In the genomic region with DNA sequence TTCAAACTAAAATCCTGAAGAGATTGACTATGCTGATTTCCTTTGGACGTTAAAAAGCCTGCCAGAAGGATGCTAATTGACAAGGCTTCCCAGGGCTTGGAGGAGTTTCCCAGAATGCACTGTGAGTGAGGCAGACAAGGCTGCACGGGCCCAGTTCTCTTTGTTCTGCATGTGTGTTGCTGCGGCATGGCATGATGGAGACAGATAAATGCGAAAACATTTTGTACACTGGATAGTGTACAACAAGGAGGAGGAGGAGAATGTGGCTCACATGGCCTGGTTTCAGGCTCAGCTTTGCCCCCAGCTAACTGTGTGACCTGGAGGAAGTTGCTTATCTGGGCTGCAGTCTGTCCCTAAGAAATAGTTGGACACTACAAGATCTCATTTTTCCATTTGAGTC, we compare ENCODE assay signal across 14 cellular contexts.
"Had no signal": no experiment of that assay in that cellular context is flagged by ENCODE, and none has a peak within 500 bp of the region (broad histone marks: within the 10 kb centered on the region; RNA-seq: fewer than 3 reads in every experiment).

No MANE protein-coding gene starts in this region.

- H3K36me3 ChIP-seq: brain microvascular endothelial cell, esophagus muscularis mucosa, uterus had no signal

- DNase-seq: activated CD4-positive, alpha-beta memory T cell treated with anti-CD3 and anti-CD28 coated beads for 36 hours; activated CD4-positive, alpha-beta T cell treated with anti-CD3 and anti-CD28 coated beads for 1 hour; activated effector memory CD4-positive, alpha-beta T cell treated with anti-CD3 and anti-CD28 coated beads, Interleukin-2, amount 50 U/mL, for 16 hours; activated T-cell treated with anti-CD3 and anti-CD28 coated beads, Interleukin-2, amount 50 U/mL, for 4 hours; amniotic stem cell; brain microvascular endothelial cell; mucosa of descending colon; naive thymus-derived CD8-positive, alpha-beta T cell; small intestine; T-helper 17 cell; uterus had no signal

- H3K4me3 Mint-ChIP-seq: activated CD4-positive, alpha-beta memory T cell treated with anti-CD3 and anti-CD28 coated beads for 36 hours; activated T-cell treated with anti-CD3 and anti-CD28 coated beads, Interleukin-2, amount 50 U/mL, for 4 hours; naive thymus-derived CD8-positive, alpha-beta T cell; T-helper 17 cell had no signal

- H3K27me3 ChIP-seq: brain microvascular endothelial cell, esophagus muscularis mucosa, uterus had no signal

- H3K9me3 Mint-ChIP-seq: activated CD4-positive, alpha-beta memory T cell treated with anti-CD3 and anti-CD28 coated beads for 36 hours; activated naive CD4-positive, alpha-beta T cell treated with anti-CD3 and anti-CD28 coated beads, Interleukin-2, amount 50 U/mL, for 72 hours; activated T-cell treated with anti-CD3 and anti-CD28 coated beads, Interleukin-2, amount 50 U/mL, for 4 hours; naive thymus-derived CD8-positive, alpha-beta T cell had no signal

- FAIRE-seq: endometrium, small intestine had no signal

- ATAC-seq: activated naive CD4-positive, alpha-beta T cell treated with anti-CD3 and anti-CD28 coated beads, Interleukin-2, amount 50 U/mL, for 72 hours; activated T-cell treated with anti-CD3 and anti-CD28 coated beads, Interleukin-2, amount 50 U/mL, for 4 hours; mucosa of descending colon; naive thymus-derived CD8-positive, alpha-beta T cell; T-helper 17 cell had no signal

- H3K9me3 ChIP-seq: esophagus muscularis mucosa, mucosa of descending colon, uterus had no signal

- H3K27ac Mint-ChIP-seq: activated CD4-positive, alpha-beta memory T cell treated with anti-CD3 and anti-CD28 coated beads for 36 hours; activated naive CD4-positive, alpha-beta T cell treated with anti-CD3 and anti-CD28 coated beads, Interleukin-2, amount 50 U/mL, for 72 hours; naive thymus-derived CD8-positive, alpha-beta T cell; T-helper 17 cell had no signal

- H3K4me1 ChIP-seq: esophagus muscularis mucosa, uterus had no signal

- H3K27ac ChIP-seq: brain microvascular endothelial cell, esophagus muscularis mucosa, uterus had no signal

- H3K4me3 ChIP-seq: esophagus muscularis mucosa, mucosa of descending colon, uterus had no signal

- H3K4me1 Mint-ChIP-seq: T-helper 17 cell had no signal

- H3K36me3 Mint-ChIP-seq: activated CD4-positive, alpha-beta memory T cell treated with anti-CD3 and anti-CD28 coated beads for 36 hours; activated naive CD4-positive, alpha-beta T cell treated with anti-CD3 and anti-CD28 coated beads, Interleukin-2, amount 50 U/mL, for 72 hours; naive thymus-derived CD8-positive, alpha-beta T cell had no signal
